ENCODE assay signal across 31 cellular contexts in the genomic region with DNA sequence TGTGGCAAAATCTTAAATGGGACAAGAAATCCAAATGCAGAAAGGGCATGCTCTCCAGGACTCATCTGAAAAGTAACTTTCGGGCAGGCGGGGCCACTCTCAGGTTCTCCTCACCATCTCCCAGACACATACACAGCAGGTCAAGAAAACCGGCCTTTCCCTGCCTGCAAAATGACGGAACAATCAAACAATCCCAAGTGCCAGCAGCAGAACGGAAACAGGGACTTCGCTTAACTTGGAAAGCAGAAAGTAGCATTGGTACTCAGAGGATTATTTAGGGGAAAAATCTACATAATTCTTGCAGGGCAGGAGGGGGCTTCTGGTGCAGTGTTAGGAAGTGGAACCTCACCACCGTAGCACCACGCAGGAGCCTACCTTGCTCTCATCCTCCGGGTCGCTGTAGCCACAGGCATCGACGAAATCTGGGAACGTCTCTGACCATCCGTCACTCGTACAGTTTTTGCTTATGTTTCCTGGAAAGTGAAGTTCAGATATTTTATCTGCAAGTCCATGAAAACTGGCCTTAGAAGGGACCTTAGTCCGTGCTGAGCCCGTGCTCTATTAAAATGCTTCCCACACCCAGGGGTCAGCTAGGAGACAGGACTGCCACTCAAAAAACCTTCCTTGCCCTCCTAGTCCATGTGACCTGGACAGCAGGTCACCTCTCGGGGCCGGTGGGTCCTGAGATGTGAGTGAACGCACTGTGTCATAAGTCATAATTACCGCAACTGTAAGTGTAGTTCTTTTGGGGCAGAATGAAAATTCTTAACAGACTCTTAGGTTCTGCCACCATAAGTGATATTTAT. TPM values are rescaled to one million over a fixed set of nuclear protein-coding genes. Genes with fewer than 3 reads are reported as not detected.
DNase-seq lines count a peak whose midpoint lies in the region; ATAC-seq, FAIRE-seq and TF ChIP-seq lines count a peak whose summit lies in the region.
"Had no signal": no experiment of that assay in that cellular context is flagged by ENCODE, and none has a peak within 500 bp of the region (broad histone marks: within the 10 kb centered on the region; RNA-seq: fewer than 3 reads in every experiment).

No MANE protein-coding gene starts in this region.

- peak; percentile 43 for DNase-seq in activated effector memory CD4-positive, alpha-beta T cell treated with anti-CD3 and anti-CD28 coated beads, Interleukin-2, amount 50 U/mL, for 16 hours
- no peak for DNase-seq in activated effector memory CD4-positive, alpha-beta T cell treated with Interleukin-2 at 50 U/mL for 16 hours
- peak in 2 of 5 donors; percentile 4 to 13 for DNase-seq in heart left ventricle
- peak in 4 of 5 donors; percentile 1 to 7 (median 6) for DNase-seq in ovary
- no peak for DNase-seq in adrenal gland
- no peak for DNase-seq in frontal cortex (ENCODE audit: low spot score in 2 of 2)
- DNase-seq: activated CD4-positive, alpha-beta T cell treated with anti-CD3 and anti-CD28 coated beads for 48 hours; activated naive CD4-positive, alpha-beta T cell treated with anti-CD3 and anti-CD28 coated beads, Interleukin-2, amount 50 U/mL, for 16 hours; activated T-cell treated with anti-CD3 and anti-CD28 coated beads, Interleukin-2, amount 50 U/mL, for 48 hours; anterior cingulate cortex; CD4-positive, alpha-beta memory T cell; dermis blood vessel endothelial cell; GM23248; HFFc6; midbrain; naive thymus-derived CD8-positive, alpha-beta T cell; NCI-H1417 treated with DMSO at 0.1 percent for 48 hours; NCI-H2081 treated with DMSO at 0.1 percent for 48 hours; NCI-H446; NCI-H82; stimulated activated CD4-positive, alpha-beta T cell treated with anti-CD3 and anti-CD28 coated beads, Interleukin-15, amount 100 ng/mL, for 24 hours; stimulated activated naive B cell treated with anti-CD40 and anti-IgM and Interleukin-4, amounts not matched to agents 10 μg/mL and 1 μg/mL and 100 μg/mL, for 72 hours; thyroid gland had no signal

- no peak for TF ChIP-seq EP300 in ovary (IDR thresholded peaks at IDR 0.05)

- no peak for FAIRE-seq in frontal cortex (lab: Jason Lieb, UNC)
- FAIRE-seq: A204.1, GM12891, pancreas had no signal

- H3K27ac ChIP-seq in heart left ventricle = peak overlapping the region in 11 of 12 donors; percentile 67 to 87 (median 78)
- H3K27ac ChIP-seq in ovary = no peak overlapping the region
- peak overlapping the region; percentile 3 for H3K27ac ChIP-seq in thymus (ENCODE audit: low read depth)
- no peak overlapping the region for H3K27ac ChIP-seq in adrenal gland
- H3K27ac ChIP-seq: GM23248, HL-60, KMS-11, thyroid gland had no signal

- TF ChIP-seq CTCF in heart left ventricle (IDR thresholded peaks at IDR 0.05) = no peak
- no peak for TF ChIP-seq CTCF in ovary (IDR thresholded peaks at IDR 0.05)
- TF ChIP-seq CTCF in adrenal gland (IDR thresholded peaks at IDR 0.05) = no peak

- intact Hi-C loops in heart left ventricle (cut with DNase I) = no loop called here
- intact Hi-C loops in ovary (cut with DNase I) = no loop called here
- intact Hi-C loops in adrenal gland (cut with DNase I) = no loop called here

- 71 to 80% (median 78%) methylated on average over 19 to 21 of the region's 21 CpGs for WGBS in heart left ventricle, 4 donors
- 92 to 94% (median 92%) methylated on average over 21 of the region's 21 CpGs for WGBS in ovary, 3 donors
- 86% methylated on average over 21 of the region's 21 CpGs for WGBS in thymus
- 76 to 86% (median 82%) methylated on average over 19 to 21 of the region's 21 CpGs for WGBS in adrenal gland, 4 donors

- H3K9me3 ChIP-seq in heart left ventricle (no peaks in the 10 kb centered on the region), ovary (no peaks in the 10 kb centered on the region), thymus (ENCODE audit: control insufficient read depth) (peaks cover 3% of the 10 kb centered on the region), adrenal gland (replicated peaks in 1 of 3) (no peaks in the 10 kb centered on the region)
- H3K9me3 ChIP-seq: pancreas, thyroid gland had no signal

- H3K4me3 ChIP-seq in heart left ventricle (no peak overlapping the region), ovary (no peak overlapping the region), thymus (ENCODE audit: low read length) (no peak overlapping the region), adrenal gland (no peak overlapping the region)
- H3K4me3 ChIP-seq: GM23248, pancreas, thyroid gland had no signal

- ATAC-seq in heart left ventricle (no peak), HG03280 (IDR thresholded peaks at IDR 0.05; ENCODE audit: unreplicated experiment) (no peak)
- ATAC-seq: left lobe of liver; naive thymus-derived CD8-positive, alpha-beta T cell; stimulated activated naive B cell treated with anti-CD40 and anti-IgM and Interleukin-4, amounts not matched to agents 10 μg/mL and 1 μg/mL and 100 μg/mL, for 72 hours had no signal

- H3K27me3 ChIP-seq in heart left ventricle (no peaks in the 10 kb centered on the region), ovary (no peaks in the 10 kb centered on the region), thymus (ENCODE audit: control insufficient read depth, insufficient read depth) (no peaks in the 10 kb centered on the region), adrenal gland (no peaks in the 10 kb centered on the region)
- H3K27me3 ChIP-seq: pancreas, thyroid gland had no signal

- H3K36me3 ChIP-seq in heart left ventricle (peaks cover 0 to 6% (median 0%) of the 10 kb centered on the region in 9 donors), ovary (no peaks in the 10 kb centered on the region), thymus (ENCODE audit: control insufficient read depth, insufficient read depth) (peaks cover 60% of the 10 kb centered on the region), adrenal gland (replicated peaks in 1 of 2) (no peaks in the 10 kb centered on the region)
- H3K36me3 ChIP-seq: thyroid gland had no signal

- peaks cover 0 to 44% (median 17%) of the 10 kb centered on the region in 12 donors for H3K4me1 ChIP-seq in heart left ventricle
- H3K4me1 ChIP-seq in ovary (ENCODE audit: insufficient read depth) = peaks cover 14% of the 10 kb centered on the region
- peaks cover 22% of the 10 kb centered on the region for H3K4me1 ChIP-seq in thymus (ENCODE audit: control insufficient read depth, insufficient read depth, low read length)
- no peaks in the 10 kb centered on the region for H3K4me1 ChIP-seq in adrenal gland (replicated peaks in 1 of 2)
- H3K4me1 ChIP-seq: pancreas, thyroid gland had no signal

- no peak for TF ChIP-seq POLR2A in heart left ventricle (IDR thresholded peaks at IDR 0.05)
- TF ChIP-seq POLR2A in ovary (IDR thresholded peaks at IDR 0.05) = no peak
- no peak for TF ChIP-seq POLR2A in adrenal gland (IDR thresholded peaks at IDR 0.05)

RNA-seq across cellular contexts. Expression of a gene that starts 41.1 kb away (rescaled TPM):
- total RNA-seq in heart left ventricle = 10 to 100 TPM; 12.3 to 27.0 (median 20.5) TPM
- polyA plus RNA-seq in heart left ventricle = 10 to 100 TPM in 1 of 2 donors, 1 to 10 TPM in 1; 3.3 to 15.1 TPM
- total RNA-seq in ovary = 10 to 100 TPM in 4 of 7 donors, 1 to 10 TPM in 3; 3.6 to 18.0 (median 10.8) TPM
- polyA plus RNA-seq in ovary = 1 to 10 TPM; 4.1 to 4.9 TPM
- polyA plus RNA-seq in thymus = 22.8 TPM
- total RNA-seq in adrenal gland = 1 to 10 TPM in 5 of 8 donors, under 1 TPM in 3; 0.06 to 3.8 (median 1.5) TPM
- under 1 TPM; 0.07 to 0.97 (median 0.64) TPM for polyA plus RNA-seq in adrenal gland
- total RNA-seq in frontal cortex = 0.41 TPM
- total RNA-seq: dermis blood vessel endothelial cell, GM23248, HFFc6 had no signal
- polyA plus RNA-seq: GM23248 had no signal

Comparison
In these comparisons a context has a peak if more than half of its experiments do, and no peak if none do; other contexts are left out.
1. DNase-seq: peak in activated effector memory CD4-positive, alpha-beta T cell treated with anti-CD3 and anti-CD28 coated beads, Interleukin-2, amount 50 U/mL, for 16 hours (single experiment) and ovary (4 of 5); none in activated effector memory CD4-positive, alpha-beta T cell treated with Interleukin-2 at 50 U/mL for 16 hours (single experiment), adrenal gland (0 of 7) and frontal cortex (0 of 2).
2. H3K27ac ChIP-seq: peak in heart left ventricle (11 of 12) and thymus (single experiment); none in ovary (0 of 2) and adrenal gland (0 of 5).